8 cellular contexts compared by ENCODE assay signal in the genomic region with DNA sequence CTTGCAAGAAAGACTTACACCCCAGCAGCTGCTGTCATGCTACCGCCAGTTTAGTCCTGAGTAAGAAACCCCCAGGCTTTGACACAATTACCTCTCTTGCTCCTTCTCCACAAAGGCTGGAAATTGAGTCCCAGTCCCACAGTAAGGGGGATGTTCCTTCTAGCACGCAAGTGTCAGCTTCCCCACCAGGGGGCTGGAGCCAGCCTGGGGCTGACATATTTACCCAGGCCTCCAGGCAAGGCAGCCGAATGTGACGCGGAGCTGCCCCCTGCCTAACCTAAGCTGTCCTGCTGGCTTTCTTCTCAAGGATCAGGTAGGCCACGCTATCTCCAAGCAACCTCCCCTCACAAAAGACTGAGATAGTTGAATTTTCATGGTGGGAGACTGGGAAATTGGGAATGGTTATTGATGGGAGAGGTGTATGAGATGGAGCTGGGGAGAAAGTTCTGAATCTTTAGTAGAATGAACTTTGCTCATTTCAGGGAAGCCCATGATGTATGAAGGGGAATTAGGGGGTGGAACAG. TPM values are rescaled to one million over a fixed set of nuclear protein-coding genes. Genes with fewer than 3 reads are reported as not detected.
A peak's percentile ranks its signal among the peaks of the same experiment; 100 is the strongest.
DNase-seq lines count a peak whose midpoint lies in the region; ATAC-seq, FAIRE-seq and TF ChIP-seq lines count a peak whose summit lies in the region.
"Had no signal": no experiment of that assay in that cellular context is flagged by ENCODE, and none has a peak within 500 bp of the region (broad histone marks: within the 10 kb centered on the region; RNA-seq: fewer than 3 reads in every experiment).

No MANE protein-coding gene starts in this region.

- no peaks in the 10 kb centered on the region for H3K36me3 Mint-ChIP-seq in HFFc6 (ENCODE audit: low read depth)

- DNase-seq in D721Med (ENCODE audit: insufficient read length, low spot score) (no peak), HFFc6 (peak; percentile 31), keratinocyte (ENCODE audit: low read depth, low spot score) (no peak), caudate nucleus (lab: John Stamatoyannopoulos, UW) (no peak)
- DNase-seq: activated CD4-positive, alpha-beta T cell treated with anti-CD3 and anti-CD28 coated beads for 1 hour had no signal

- H3K9me3 Mint-ChIP-seq in HFFc6, result no peaks in the 10 kb centered on the region

- peaks cover 13% of the 10 kb centered on the region for H3K27me3 Mint-ChIP-seq in HFFc6 (ENCODE audit: insufficient read depth)

- H3K4me1 ChIP-seq in keratinocyte (ENCODE audit: control insufficient read depth, extremely low read depth, insufficient read depth, low read length), result peaks cover 27% of the 10 kb centered on the region

- no peak overlapping the region for H3K4me3 ChIP-seq in keratinocyte (ENCODE audit: control insufficient read depth in 2 of 3, extremely low read depth in 1 of 3, insufficient read depth in 2 of 3, low read depth in 1 of 3, low read length in 3 of 3)

- H3K79me2 ChIP-seq in keratinocyte (ENCODE audit: control insufficient read depth, insufficient read depth, low read length), result no peaks in the 10 kb centered on the region

- FAIRE-seq in D721Med (lab: Jason Lieb, UNC) (no peak), keratinocyte (lab: Jason Lieb, UNC) (no peak)

- no peaks in the 10 kb centered on the region for H3K27me3 ChIP-seq in keratinocyte (ENCODE audit: control insufficient read depth, extremely low read depth, insufficient read depth, low read length)

- H3K4me3 Mint-ChIP-seq in HFFc6, result no peak overlapping the region

- H3K9ac ChIP-seq in keratinocyte (ENCODE audit: control insufficient read depth, extremely low read depth, insufficient read depth, low read length), result no peak overlapping the region

- no peaks in the 10 kb centered on the region for H3K9me1 ChIP-seq in keratinocyte (ENCODE audit: control insufficient read depth, extremely low read depth, insufficient read depth, low read length)

- no peaks in the 10 kb centered on the region for H4K20me1 ChIP-seq in keratinocyte (ENCODE audit: control insufficient read depth, extremely low read depth, insufficient read depth, low read length)

- H3K9me3 ChIP-seq in keratinocyte (ENCODE audit: control insufficient read depth, low read depth, low read length), result no peaks in the 10 kb centered on the region

- no peak overlapping the region for H3K4me2 ChIP-seq in keratinocyte (ENCODE audit: control insufficient read depth, extremely low read depth, insufficient read depth, low read depth, low read length)

- H3K36me3 ChIP-seq in keratinocyte (ENCODE audit: control insufficient read depth in 2 of 2, extremely low read depth in 1 of 2, insufficient read depth in 2 of 2, low read length in 2 of 2), result no peaks in the 10 kb centered on the region

- H3K27ac ChIP-seq in keratinocyte (ENCODE audit: control insufficient read depth, insufficient read depth, low read length) (no peak overlapping the region), caudate nucleus (ENCODE audit: low read depth, low read length) (no peak overlapping the region)

- TF ChIP-seq CTCF in D721Med (IDR thresholded peaks at IDR 0.05; ENCODE audit: insufficient read depth, missing control alignments) (peak; percentile 15), HFFc6 (IDR thresholded peaks at IDR 0.05) (peak; percentile 77), keratinocyte (optimal IDR thresholded peaks at IDR 0.05 in 1 of 3, IDR thresholded peaks at IDR 0.05 in 1 of 3, conservative IDR thresholded peaks at IDR 0.05 in 1 of 3; ENCODE audit: extremely low read depth in 1 of 3, insufficient read depth in 2 of 3, low read length in 3 of 3) (peak; percentile 40 to 43 (median 40))

- H3K4me1 Mint-ChIP-seq in HFFc6 (ENCODE audit: low read depth), result peaks cover 19% of the 10 kb centered on the region

- ATAC-seq in SK-N-SH treated with all-trans-retinoic acid at 6 μM for 48 hours (peak; percentile 95), HG03565 (IDR thresholded peaks at IDR 0.05; ENCODE audit: unreplicated experiment) (no peak), GM21360 (IDR thresholded peaks at IDR 0.05; ENCODE audit: unreplicated experiment) (no peak)

- no peak overlapping the region for H3K27ac Mint-ChIP-seq in HFFc6

- no peak overlapping the region for H2AFZ ChIP-seq in keratinocyte (ENCODE audit: control insufficient read depth, low read length)

- dilution Hi-C loops in keratinocyte (cut with MboI; ENCODE audit: extremely low pct_ligation_motif_present, low sequenced_read_pairs), result no loop called here

TF ChIP-seq in SK-N-SH treated with all-trans-retinoic acid at 6 μM for 48 hours, 23 proteins besides CTCF, POLR2A, EP300 and RAD21:
- no peak for TF ChIP-seq ZC3H10 (CRISPR knock-in tag; IDR thresholded peaks at IDR 0.05)

RNA-seq across cellular contexts. Expression of a gene that starts 19.2 kb away (rescaled TPM):
- total RNA-seq in HFFc6 (2021; fragmentation: NEBNext Ultra II Directional; extraction: Animal tissue kit (Norgen Biotek cat#: 25700)), result 10 to 100 TPM in 4 of 6 experiments, 1 to 10 TPM in 2; 9.4 to 13.5 (median 11.1) TPM
- 0.57 to 0.67 TPM (median 0.58 TPM) in 3 replicates for polyA plus RNA-seq in keratinocyte
- 0.45 TPM for polyA plus RNA-seq in keratinocyte (2011; ENCODE audit: low read depth)
- 0.68 and 0.69 TPM in 2 replicates for polyA plus RNA-seq in keratinocyte (2011; cell fraction: cytosol; rRNA removed)
- polyA plus RNA-seq in keratinocyte (2011; cell fraction: nucleus; rRNA removed), result 2.7 and 4.9 TPM in 2 replicates
- 0.25 and 0.58 TPM in 2 replicates for polyA plus RNA-seq in keratinocyte (2012; ENCODE audit: low replicate concordance)
- 0.59 to 2.4 TPM (median 1.5 TPM) in 3 replicates for polyA minus RNA-seq in keratinocyte
- not detected for polyA minus RNA-seq in keratinocyte (2011; cell fraction: cytosol; rRNA and poly(A)+ RNA removed)
- 2.6 and 7.1 TPM in 2 replicates for polyA minus RNA-seq in keratinocyte (2011; cell fraction: nucleus; rRNA and poly(A)+ RNA removed)

Comparison
In these comparisons a context has a peak if more than half of its experiments do, and no peak if none do; other contexts are left out.
1. CTCF ChIP-seq: peak in every context shown above with its lines; median percentile 77 in HFFc6; 40 in keratinocyte; 15 in D721Med.